26 cellular contexts compared by ENCODE assay signal in the genomic region with DNA sequence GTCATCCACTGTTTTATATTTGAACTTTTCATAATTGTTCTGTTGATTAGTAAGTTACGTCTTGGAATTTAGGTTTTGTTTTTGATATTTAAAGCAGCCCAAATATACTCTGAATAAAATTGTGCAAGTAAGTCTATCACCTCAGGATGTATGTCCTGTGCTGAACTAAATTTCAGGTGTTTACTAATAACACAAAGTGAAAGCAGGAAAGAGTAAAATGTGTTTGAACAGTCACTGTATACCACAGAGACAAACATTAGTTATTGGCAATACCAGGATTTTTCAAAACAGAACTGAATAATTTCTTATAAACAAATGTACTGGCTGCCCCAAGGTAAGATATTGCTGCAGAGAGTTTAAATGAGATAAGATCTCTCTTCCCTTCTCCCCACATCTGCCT.
DNase-seq lines count a peak whose midpoint lies in the region; ATAC-seq, FAIRE-seq and TF ChIP-seq lines count a peak whose summit lies in the region.
"Had no signal": no experiment of that assay in that cellular context is flagged by ENCODE, and none has a peak within 500 bp of the region (broad histone marks: within the 10 kb centered on the region; RNA-seq: fewer than 3 reads in every experiment).

No MANE protein-coding gene starts in this region.

- POLR2A ChIA-PET in activated CD4-positive, alpha-beta T cell treated with anti-CD3 and anti-CD28 coated beads for 36 hours (lab: Charles Lee) = no interaction called here
- POLR2A ChIA-PET in activated CD4-positive, alpha-beta memory T cell treated with anti-CD3 and anti-CD28 coated beads for 36 hours (lab: Charles Lee) = no interaction called here

- peaks cover 24% of the 10 kb centered on the region for H3K4me1 ChIP-seq in effector memory CD4-positive, alpha-beta T cell (ENCODE audit: control insufficient read depth, insufficient read depth, low read length, poor library complexity, severe bottlenecking)
- H3K4me1 ChIP-seq in aorta (ENCODE audit: control insufficient read depth in 1 of 2, insufficient read depth in 2 of 2, low read length in 2 of 2) = no peaks in the 10 kb centered on the region
- H3K4me1 ChIP-seq: ascending aorta, HAP-1 had no signal

- H3K9me3 ChIP-seq in effector memory CD4-positive, alpha-beta T cell (ENCODE audit: control insufficient read depth, low read length) = no peaks in the 10 kb centered on the region
- no peaks in the 10 kb centered on the region for H3K9me3 ChIP-seq in aorta (ENCODE audit: control insufficient read depth, low read length)
- H3K9me3 ChIP-seq: ascending aorta, HAP-1, transverse colon had no signal

- intact Hi-C loops in activated CD4-positive, alpha-beta T cell treated with anti-CD3 and anti-CD28 coated beads for 36 hours (cut with DNase I, micrococcal nuclease) = loop anchor here (1.0 to 10.0 kb wide), 2 partner anchors 13 to 791 kb away; no protein-coding TSS in a partner anchor
- intact Hi-C loops in activated CD4-positive, alpha-beta memory T cell treated with anti-CD3 and anti-CD28 coated beads for 36 hours (cut with micrococcal nuclease) = loop anchor here (10.0 kb wide), 1 partner anchor 219 kb away; no protein-coding TSS in a partner anchor
- intact Hi-C loops in aorta (cut with DNase I) = no loop called here

- no peak overlapping the region for H3K4me3 ChIP-seq in effector memory CD4-positive, alpha-beta T cell (ENCODE audit: insufficient read depth, low read depth, low read length, poor library complexity, severe bottlenecking)
- no peak overlapping the region for H3K4me3 ChIP-seq in aorta (ENCODE audit: low read length in 2 of 2)
- H3K4me3 ChIP-seq: ascending aorta, cardiac muscle cell, coronary artery, HAP-1, transverse colon had no signal

- H3K27me3 Mint-ChIP-seq in activated CD4-positive, alpha-beta T cell treated with anti-CD3 and anti-CD28 coated beads for 36 hours = no peaks in the 10 kb centered on the region
- no peaks in the 10 kb centered on the region for H3K27me3 Mint-ChIP-seq in activated CD4-positive, alpha-beta memory T cell treated with anti-CD3 and anti-CD28 coated beads for 36 hours
- H3K27me3 Mint-ChIP-seq: naive B cell had no signal

- no peaks in the 10 kb centered on the region for H3K27me3 ChIP-seq in effector memory CD4-positive, alpha-beta T cell (replicated peaks; ENCODE audit: control insufficient read depth, insufficient read depth, low read length, poor library complexity, severe bottlenecking)
- no peaks in the 10 kb centered on the region for H3K27me3 ChIP-seq in aorta (ENCODE audit: control insufficient read depth in 1 of 2, insufficient read depth in 2 of 2, low read length in 1 of 2)
- H3K27me3 ChIP-seq: ascending aorta, cardiac muscle cell, transverse colon had no signal

- CTCF ChIA-PET in activated CD4-positive, alpha-beta T cell treated with anti-CD3 and anti-CD28 coated beads for 36 hours (lab: Charles Lee) = no interaction called here
- CTCF ChIA-PET in activated CD4-positive, alpha-beta memory T cell treated with anti-CD3 and anti-CD28 coated beads for 36 hours (lab: Charles Lee) = no interaction called here

- no peak for TF ChIP-seq CTCF in D721Med (IDR thresholded peaks at IDR 0.05; ENCODE audit: insufficient read depth, missing control alignments)

- 93 to 94% methylated on average over 1 of the region's 1 CpG for WGBS in aorta, 2 donors

- ATAC-seq in activated CD4-positive, alpha-beta T cell treated with anti-CD3 and anti-CD28 coated beads for 36 hours = peak; percentile 65
- no peak for ATAC-seq in aorta (ENCODE audit: low FRiP score)
- ATAC-seq in HG02759 (IDR thresholded peaks at IDR 0.05; ENCODE audit: unreplicated experiment) = no peak
- ATAC-seq: esophagus mucosa, SK-N-SH treated with all-trans-retinoic acid at 6 μM for 48 hours had no signal

- no peak overlapping the region for H3K27ac Mint-ChIP-seq in activated CD4-positive, alpha-beta T cell treated with anti-CD3 and anti-CD28 coated beads for 36 hours
- H3K27ac Mint-ChIP-seq in activated CD4-positive, alpha-beta memory T cell treated with anti-CD3 and anti-CD28 coated beads for 36 hours = peak overlapping the region; percentile 23
- H3K27ac Mint-ChIP-seq: endodermal cell, naive B cell had no signal

- no peak for DNase-seq in activated CD4-positive, alpha-beta T cell treated with anti-CD3 and anti-CD28 coated beads for 36 hours
- no peak for DNase-seq in activated CD4-positive, alpha-beta T cell treated with anti-CD3 and anti-CD28 coated beads, Interleukin-2, amount 50 U/mL, for 48 hours
- DNase-seq in D721Med (ENCODE audit: insufficient read length, low spot score) (no peak), aorta (no peak), NCI-H2171 (lab: John Stamatoyannopoulos, UW) (no peak)
- DNase-seq in activated CD4-positive, alpha-beta memory T cell treated with anti-CD3 and anti-CD28 coated beads for 36 hours = no peak
- no peak for DNase-seq in effector memory CD4-positive, alpha-beta T cell
- DNase-seq: activated naive CD4-positive, alpha-beta T cell; endodermal cell; foreskin fibroblast; GDM1; head of caudate nucleus; kidney; MM.1S; naive B cell; NCI-H1417 treated with DMSO at 0.1 percent for 48 hours; small intestine; transverse colon had no signal

- H3K4me3 Mint-ChIP-seq in activated CD4-positive, alpha-beta T cell treated with anti-CD3 and anti-CD28 coated beads for 36 hours = no peak overlapping the region
- peak overlapping the region; percentile 16 for H3K4me3 Mint-ChIP-seq in activated CD4-positive, alpha-beta memory T cell treated with anti-CD3 and anti-CD28 coated beads for 36 hours
- H3K4me3 Mint-ChIP-seq: endodermal cell, naive B cell had no signal

- peak overlapping the region; percentile 48 for H3K27ac ChIP-seq in effector memory CD4-positive, alpha-beta T cell (ENCODE audit: insufficient read depth, low read length, poor library complexity, severe bottlenecking)
- no peak overlapping the region for H3K27ac ChIP-seq in aorta (ENCODE audit: low read depth in 1 of 2, low read length in 2 of 2)
- H3K27ac ChIP-seq: ascending aorta, cardiac muscle cell, coronary artery, KMS-11, transverse colon had no signal

- no peaks in the 10 kb centered on the region for H3K9me3 Mint-ChIP-seq in activated CD4-positive, alpha-beta T cell treated with anti-CD3 and anti-CD28 coated beads for 36 hours (ENCODE audit: low read depth)
- peaks cover 2% of the 10 kb centered on the region for H3K9me3 Mint-ChIP-seq in activated CD4-positive, alpha-beta memory T cell treated with anti-CD3 and anti-CD28 coated beads for 36 hours
- H3K9me3 Mint-ChIP-seq: endodermal cell, naive B cell had no signal

- H3K36me3 Mint-ChIP-seq in activated CD4-positive, alpha-beta T cell treated with anti-CD3 and anti-CD28 coated beads for 36 hours (ENCODE audit: low read depth) = peaks cover 6% of the 10 kb centered on the region
- peaks cover 7% of the 10 kb centered on the region for H3K36me3 Mint-ChIP-seq in activated CD4-positive, alpha-beta memory T cell treated with anti-CD3 and anti-CD28 coated beads for 36 hours
- H3K36me3 Mint-ChIP-seq: naive B cell had no signal

- H3K4me1 Mint-ChIP-seq in activated CD4-positive, alpha-beta T cell treated with anti-CD3 and anti-CD28 coated beads for 36 hours = peaks cover 47% of the 10 kb centered on the region
- peaks cover 50% of the 10 kb centered on the region for H3K4me1 Mint-ChIP-seq in activated CD4-positive, alpha-beta memory T cell treated with anti-CD3 and anti-CD28 coated beads for 36 hours (ENCODE audit: low read depth)
- H3K4me1 Mint-ChIP-seq: naive B cell had no signal

- no peaks in the 10 kb centered on the region for H3K36me3 ChIP-seq in effector memory CD4-positive, alpha-beta T cell (ENCODE audit: control insufficient read depth, insufficient read depth, low read length)
- no peaks in the 10 kb centered on the region for H3K36me3 ChIP-seq in aorta (ENCODE audit: control insufficient read depth in 1 of 2, insufficient read depth in 2 of 2, low read length in 1 of 2)
- H3K36me3 ChIP-seq: ascending aorta, cardiac muscle cell, HAP-1, transverse colon had no signal

- peak; percentile 16 for FAIRE-seq in D721Med (lab: Jason Lieb, UNC)

Comparison
In these comparisons a context has a peak if more than half of its experiments do, and no peak if none do; other contexts are left out.
1. intact Hi-C loops: an anchor here in activated CD4-positive, alpha-beta T cell treated with anti-CD3 and anti-CD28 coated beads for 36 hours (1.0 to 10.0 kb wide) and activated CD4-positive, alpha-beta memory T cell treated with anti-CD3 and anti-CD28 coated beads for 36 hours (10.0 kb wide); none called in aorta.